18 cellular contexts compared by ENCODE assay signal in the genomic region with DNA sequence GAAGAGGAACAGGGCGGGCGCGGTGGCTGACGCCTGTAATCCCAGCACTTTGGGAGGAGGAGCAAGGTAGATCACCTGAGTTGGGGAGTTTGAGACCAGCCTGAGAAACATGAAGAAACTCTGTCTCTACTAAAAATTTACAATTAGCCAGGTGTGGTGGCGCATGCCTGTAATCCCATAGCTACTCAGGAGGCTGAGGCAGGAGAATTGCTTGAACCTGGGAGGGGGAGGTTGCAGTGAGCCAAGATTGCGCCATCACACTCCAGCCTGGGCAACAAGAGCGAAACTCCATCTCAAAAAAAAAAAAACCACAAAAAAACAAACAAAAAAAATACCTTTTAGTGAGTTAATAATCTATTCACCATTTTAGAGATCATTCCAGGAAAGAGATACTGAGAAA. TPM values are rescaled to one million over a fixed set of nuclear protein-coding genes. Genes with fewer than 3 reads are reported as not detected.
"Had no signal": no experiment of that assay in that cellular context is flagged by ENCODE, and none has a peak within 500 bp of the region (broad histone marks: within the 10 kb centered on the region; RNA-seq: fewer than 3 reads in every experiment).

No MANE protein-coding gene starts in this region.

RNA-seq across cellular contexts. Expression of gene OR10G3, which starts 35.3 kb away (rescaled TPM):
- total RNA-seq: natural killer cell, omental fat pad, osteocyte, pancreas, posterior vena cava, prostate gland, pulmonary artery endothelial cell, right atrium auricular region, sciatic nerve, smooth muscle cell, spleen, suprapubic skin, testis, transverse colon, upper lobe of left lung, ureter, vagina had no signal
- polyA plus RNA-seq: neural cell, pancreas, smooth muscle cell had no signal
